ENCODE assay signal across 8 cellular contexts in genomic region chr19:33868821-33869412, GRCh38.
DNase-seq lines count a peak whose midpoint lies in the region; TF ChIP-seq lines count a peak whose summit lies in the region.

No MANE protein-coding gene starts in this region.

- TF ChIP-seq POLR2A in esophagus squamous epithelium (IDR thresholded peaks at IDR 0.05) (no peak), vagina (IDR thresholded peaks at IDR 0.05) (no peak)

- WGBS in esophagus squamous epithelium, 2 donors = 27 to 31% methylated on average over 6 to 9 of the region's 21 CpGs

- H3K36me3 ChIP-seq in esophagus squamous epithelium (no peaks in the 10 kb centered on the region), muscle layer of colon (ENCODE audit: insufficient read depth, low read length) (no peaks in the 10 kb centered on the region), vagina (no peaks in the 10 kb centered on the region)
- no peaks in the 10 kb centered on the region for H3K36me3 ChIP-seq in effector memory CD4-positive, alpha-beta T cell (ENCODE audit: control insufficient read depth, insufficient read depth, low read length)

- H3K4me1 ChIP-seq in esophagus squamous epithelium (peaks cover 7 to 37% (median 7%) of the 10 kb centered on the region in 3 donors), muscle layer of colon (ENCODE audit: insufficient read depth, low read length) (peaks cover 9% of the 10 kb centered on the region), vagina (peaks cover 25% of the 10 kb centered on the region)
- H3K4me1 ChIP-seq in effector memory CD4-positive, alpha-beta T cell (ENCODE audit: control insufficient read depth, insufficient read depth, low read length, poor library complexity, severe bottlenecking) = no peaks in the 10 kb centered on the region

- intact Hi-C loops in esophagus squamous epithelium (cut with DNase I) (no loop called here), vagina (cut with DNase I) (loop anchor here (5.0 kb wide), 1 partner anchor 72 kb away; the partner anchor contains the start of gene KCTD15)

- H3K9ac ChIP-seq in muscle layer of colon (ENCODE audit: low read length) = no peak overlapping the region

- H3K27me3 ChIP-seq in esophagus squamous epithelium (no peaks in the 10 kb centered on the region), muscle layer of colon (ENCODE audit: control insufficient read depth in 1 of 2, insufficient read depth in 2 of 2, low read length in 2 of 2) (no peaks in the 10 kb centered on the region), vagina (no peaks in the 10 kb centered on the region)
- H3K27me3 ChIP-seq in effector memory CD4-positive, alpha-beta T cell (replicated peaks; ENCODE audit: control insufficient read depth, insufficient read depth, low read length, poor library complexity, severe bottlenecking) = no peaks in the 10 kb centered on the region

- H3K27ac ChIP-seq in esophagus squamous epithelium (peak overlapping the region; percentile 62 to 72 (median 63)), muscle layer of colon (ENCODE audit: low read depth, low read length) (peak overlapping the region; percentile 60), vagina (peak overlapping the region; percentile 70)
- H3K27ac ChIP-seq in effector memory CD4-positive, alpha-beta T cell (ENCODE audit: insufficient read depth, low read length, poor library complexity, severe bottlenecking) = no peak overlapping the region

- DNase-seq in NCI-H82 (lab: John Stamatoyannopoulos, UW) (peak; percentile 5), NCI-H82 treated with DMSO at 0.1 percent for 48 hours (lab: John Stamatoyannopoulos, UW; ENCODE audit: unreplicated experiment) (no peak), esophagus squamous epithelium (lab: John Stamatoyannopoulos, UW) (no peak), vagina (ENCODE audit: extremely low spot score in 2 of 2) (peak in 1 of 2 donors; percentile 79), GDM1 (lab: John Stamatoyannopoulos, UW) (no peak)
- DNase-seq in effector memory CD4-positive, alpha-beta T cell = no peak
- no peak for DNase-seq in activated CD4-positive, CD25-positive, alpha-beta regulatory T cell treated with anti-CD3 and anti-CD28 coated beads, Interleukin-2, amount 50 U/mL, for 72 hours

- H3K9me3 ChIP-seq in esophagus squamous epithelium (no peaks in the 10 kb centered on the region), muscle layer of colon (ENCODE audit: low read length) (no peaks in the 10 kb centered on the region), vagina (no peaks in the 10 kb centered on the region)
- H3K9me3 ChIP-seq in effector memory CD4-positive, alpha-beta T cell (ENCODE audit: control insufficient read depth, low read length) = no peaks in the 10 kb centered on the region

- peak overlapping the region; percentile 3 to 44 (median 21) for H3K4me3 ChIP-seq in esophagus squamous epithelium
- H3K4me3 ChIP-seq in muscle layer of colon (ENCODE audit: low read depth in 1 of 2, low read length in 2 of 2) = peak overlapping the region; percentile 24 to 43
- peak overlapping the region; percentile 23 to 24 for H3K4me3 ChIP-seq in vagina
- no peak overlapping the region for H3K4me3 ChIP-seq in effector memory CD4-positive, alpha-beta T cell (ENCODE audit: insufficient read depth, low read depth, low read length, poor library complexity, severe bottlenecking)

- TF ChIP-seq CTCF in esophagus squamous epithelium (IDR thresholded peaks at IDR 0.05) (peak in 2 of 6 experiments; percentile 11 to 24), vagina (IDR thresholded peaks at IDR 0.05) (no peak)
